1 cellular context compared by ENCODE assay signal in the genomic region with DNA sequence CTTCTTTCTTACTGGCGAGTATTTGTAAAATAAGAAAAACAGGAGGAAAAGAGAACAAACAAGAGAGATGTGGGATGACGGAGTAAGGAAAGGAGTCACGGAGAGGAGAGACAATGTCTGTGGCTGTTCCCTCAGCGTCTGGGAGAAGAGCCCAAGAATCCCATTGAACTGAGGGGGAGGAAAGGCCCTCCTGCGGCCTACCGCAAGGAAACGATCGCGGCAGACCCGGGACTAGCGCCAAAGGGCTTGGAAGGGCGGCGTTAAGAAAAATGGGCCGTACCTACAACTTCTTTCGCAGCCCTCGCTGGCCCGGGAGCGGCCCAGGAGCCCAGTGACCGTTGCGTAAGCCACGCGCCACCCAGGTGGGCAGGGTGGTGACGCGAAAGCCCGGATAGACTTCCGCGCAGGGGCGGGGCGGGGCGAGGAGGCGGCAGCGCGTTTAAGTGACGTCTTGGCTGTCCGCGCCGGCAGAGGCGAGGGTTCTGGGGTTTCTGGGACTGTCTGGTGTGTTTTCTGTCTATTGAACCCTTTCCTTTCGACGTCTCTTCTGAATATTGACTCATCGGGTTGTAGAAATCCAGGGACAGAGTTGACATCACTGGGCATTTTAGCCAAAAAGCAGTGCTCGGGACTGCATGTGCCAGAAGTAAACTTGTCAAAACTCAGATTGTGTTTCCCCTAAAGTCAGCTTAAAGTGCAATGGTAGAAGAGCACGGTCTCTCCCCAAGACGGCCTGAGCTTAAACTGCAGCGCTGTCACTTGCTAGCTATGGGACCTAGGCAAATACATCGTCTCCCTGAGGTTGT.
TF ChIP-seq lines count a peak whose summit lies in the region.

A gene with protein sequence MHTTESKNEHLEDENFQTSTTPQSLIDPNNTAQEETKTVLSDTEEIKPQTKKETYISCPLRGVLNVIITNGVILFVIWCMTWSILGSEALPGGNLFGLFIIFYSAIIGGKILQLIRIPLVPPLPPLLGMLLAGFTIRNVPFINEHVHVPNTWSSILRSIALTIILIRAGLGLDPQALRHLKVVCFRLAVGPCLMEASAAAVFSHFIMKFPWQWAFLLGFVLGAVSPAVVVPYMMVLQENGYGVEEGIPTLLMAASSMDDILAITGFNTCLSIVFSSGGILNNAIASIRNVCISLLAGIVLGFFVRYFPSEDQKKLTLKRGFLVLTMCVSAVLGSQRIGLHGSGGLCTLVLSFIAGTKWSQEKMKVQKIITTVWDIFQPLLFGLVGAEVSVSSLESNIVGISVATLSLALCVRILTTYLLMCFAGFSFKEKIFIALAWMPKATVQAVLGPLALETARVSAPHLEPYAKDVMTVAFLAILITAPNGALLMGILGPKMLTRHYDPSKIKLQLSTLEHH (minus strand): TSS at position 387 of the 806 bp plus-strand sequence. CDS start 27,994 bp downstream, outside the sequence.

TF ChIP-seq in HepG2, 621 proteins besides CTCF, POLR2A, EP300 and RAD21 (continued from another document and continues in another):
- TF ChIP-seq, protein P1, sequence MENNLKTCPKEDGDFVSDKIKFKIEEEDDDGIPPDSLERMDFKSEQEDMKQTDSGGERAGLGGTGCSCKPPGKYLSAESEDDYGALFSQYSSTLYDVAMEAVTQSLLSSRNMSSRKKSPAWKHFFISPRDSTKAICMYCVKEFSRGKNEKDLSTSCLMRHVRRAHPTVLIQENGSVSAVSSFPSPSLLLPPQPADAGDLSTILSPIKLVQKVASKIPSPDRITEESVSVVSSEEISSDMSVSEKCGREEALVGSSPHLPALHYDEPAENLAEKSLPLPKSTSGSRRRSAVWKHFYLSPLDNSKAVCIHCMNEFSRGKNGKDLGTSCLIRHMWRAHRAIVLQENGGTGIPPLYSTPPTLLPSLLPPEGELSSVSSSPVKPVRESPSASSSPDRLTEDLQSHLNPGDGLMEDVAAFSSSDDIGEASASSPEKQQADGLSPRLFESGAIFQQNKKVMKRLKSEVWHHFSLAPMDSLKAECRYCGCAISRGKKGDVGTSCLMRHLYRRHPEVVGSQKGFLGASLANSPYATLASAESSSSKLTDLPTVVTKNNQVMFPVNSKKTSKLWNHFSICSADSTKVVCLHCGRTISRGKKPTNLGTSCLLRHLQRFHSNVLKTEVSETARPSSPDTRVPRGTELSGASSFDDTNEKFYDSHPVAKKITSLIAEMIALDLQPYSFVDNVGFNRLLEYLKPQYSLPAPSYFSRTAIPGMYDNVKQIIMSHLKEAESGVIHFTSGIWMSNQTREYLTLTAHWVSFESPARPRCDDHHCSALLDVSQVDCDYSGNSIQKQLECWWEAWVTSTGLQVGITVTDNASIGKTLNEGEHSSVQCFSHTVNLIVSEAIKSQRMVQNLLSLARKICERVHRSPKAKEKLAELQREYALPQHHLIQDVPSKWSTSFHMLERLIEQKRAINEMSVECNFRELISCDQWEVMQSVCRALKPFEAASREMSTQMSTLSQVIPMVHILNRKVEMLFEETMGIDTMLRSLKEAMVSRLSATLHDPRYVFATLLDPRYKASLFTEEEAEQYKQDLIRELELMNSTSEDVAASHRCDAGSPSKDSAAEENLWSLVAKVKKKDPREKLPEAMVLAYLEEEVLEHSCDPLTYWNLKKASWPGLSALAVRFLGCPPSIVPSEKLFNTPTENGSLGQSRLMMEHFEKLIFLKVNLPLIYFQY (CRISPR knock-in tag; IDR thresholded peaks at IDR 0.05; ENCODE audit: borderline replicate concordance): peak; percentile 99
- TF ChIP-seq HOXD1 (CRISPR knock-in tag; IDR thresholded peaks at IDR 0.05) (peak; percentile 68; the same call in 1 of the 2 replicates), MTA1 (CRISPR knock-in tag; IDR thresholded peaks at IDR 0.05; ENCODE audit: borderline replicate concordance) (peak; percentile 66; the same call in 1 of the 2 replicates), HDAC2 (CRISPR knock-in tag; IDR thresholded peaks at IDR 0.05) (peak; percentile 77; the same call in 1 of the 2 replicates), SNAPC4 (CRISPR knock-in tag; IDR thresholded peaks at IDR 0.05) (no peak), FOXO1 (CRISPR knock-in tag; IDR thresholded peaks at IDR 0.05) (peak; percentile 30; the same call in 1 of the 2 replicates), ZNF501 (CRISPR knock-in tag; IDR thresholded peaks at IDR 0.05) (peak; percentile 83), TMF1 (CRISPR knock-in tag; IDR thresholded peaks at IDR 0.05; ENCODE audit: low read depth) (peak; percentile 71; the same call in 1 of the 2 replicates), RARG (CRISPR knock-in tag; IDR thresholded peaks at IDR 0.05; ENCODE audit: low read depth) (no peak), HNF4G (IDR thresholded peaks at IDR 0.05; ENCODE audit: borderline replicate concordance, low read depth, low read length) (0 out of 2 replicates have a peak, but pooled peaks have one; percentile 8), HNF4G (CRISPR knock-in tag; IDR thresholded peaks at IDR 0.05; ENCODE audit: borderline replicate concordance, low read depth) (0 out of 2 replicates have a peak, but pooled peaks have one; percentile 29), ZNF335 (CRISPR knock-in tag; IDR thresholded peaks at IDR 0.05) (no peak), SRSF4 (IDR thresholded peaks at IDR 0.05; ENCODE audit: low read depth, low read length, poor library complexity, severe bottlenecking) (no peak), ZNF564 (CRISPR knock-in tag; IDR thresholded peaks at IDR 0.05) (no peak), ZNF615 (CRISPR knock-in tag; IDR thresholded peaks at IDR 0.05; ENCODE audit: borderline replicate concordance) (0 out of 2 replicates have a peak, but pooled peaks have one; percentile 58), RNF2 (conservative IDR thresholded peaks at IDR 0.05; ENCODE audit: low read depth) (0 out of 2 replicates have a peak, but pooled peaks have one; percentile 32), ZNF232 (CRISPR knock-in tag; IDR thresholded peaks at IDR 0.05; ENCODE audit: borderline replicate concordance) (no peak), SATB2 (CRISPR knock-in tag; IDR thresholded peaks at IDR 0.05) (no peak; the same call in 1 of the 2 replicates), CHD4 (IDR thresholded peaks at IDR 0.05; ENCODE audit: borderline replicate concordance, low read length) (no peak), SOX13 (IDR thresholded peaks at IDR 0.05) (no peak), SOX13 (CRISPR knock-in tag; conservative IDR thresholded peaks at IDR 0.05 in 1 of 2, IDR thresholded peaks at IDR 0.05 in 1 of 2) (peak in 1 of 2 experiments; percentile 61; a peak in 1 of 4 replicates), HOXA7 (CRISPR knock-in tag; IDR thresholded peaks at IDR 0.05) (no peak), KLF6 (CRISPR knock-in tag; IDR thresholded peaks at IDR 0.05) (peak; percentile 78), MZF1 (CRISPR knock-in tag; IDR thresholded peaks at IDR 0.05; ENCODE audit: borderline replicate concordance) (no peak), ZNF24 (IDR thresholded peaks at IDR 0.05) (no peak), ZNF703 (CRISPR knock-in tag; IDR thresholded peaks at IDR 0.05; ENCODE audit: borderline replicate concordance) (no peak), ZNF160 (CRISPR knock-in tag; IDR thresholded peaks at IDR 0.05) (peak; percentile 50; the same call in 1 of the 2 replicates), PRDM4 (CRISPR knock-in tag; IDR thresholded peaks at IDR 0.05; ENCODE audit: borderline replicate concordance) (no peak), NFKBIZ (CRISPR knock-in tag; IDR thresholded peaks at IDR 0.05) (peak; percentile 31; the same call in 1 of the 2 replicates)
- TF ChIP-seq, protein P2, sequence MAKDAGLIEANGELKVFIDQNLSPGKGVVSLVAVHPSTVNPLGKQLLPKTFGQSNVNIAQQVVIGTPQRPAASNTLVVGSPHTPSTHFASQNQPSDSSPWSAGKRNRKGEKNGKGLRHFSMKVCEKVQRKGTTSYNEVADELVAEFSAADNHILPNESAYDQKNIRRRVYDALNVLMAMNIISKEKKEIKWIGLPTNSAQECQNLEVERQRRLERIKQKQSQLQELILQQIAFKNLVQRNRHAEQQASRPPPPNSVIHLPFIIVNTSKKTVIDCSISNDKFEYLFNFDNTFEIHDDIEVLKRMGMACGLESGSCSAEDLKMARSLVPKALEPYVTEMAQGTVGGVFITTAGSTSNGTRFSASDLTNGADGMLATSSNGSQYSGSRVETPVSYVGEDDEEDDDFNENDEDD (CRISPR knock-in tag; IDR thresholded peaks at IDR 0.05; ENCODE audit: borderline replicate concordance): peak; percentile 82; the same call in 1 of the 2 replicates
- TF ChIP-seq, protein P3, sequence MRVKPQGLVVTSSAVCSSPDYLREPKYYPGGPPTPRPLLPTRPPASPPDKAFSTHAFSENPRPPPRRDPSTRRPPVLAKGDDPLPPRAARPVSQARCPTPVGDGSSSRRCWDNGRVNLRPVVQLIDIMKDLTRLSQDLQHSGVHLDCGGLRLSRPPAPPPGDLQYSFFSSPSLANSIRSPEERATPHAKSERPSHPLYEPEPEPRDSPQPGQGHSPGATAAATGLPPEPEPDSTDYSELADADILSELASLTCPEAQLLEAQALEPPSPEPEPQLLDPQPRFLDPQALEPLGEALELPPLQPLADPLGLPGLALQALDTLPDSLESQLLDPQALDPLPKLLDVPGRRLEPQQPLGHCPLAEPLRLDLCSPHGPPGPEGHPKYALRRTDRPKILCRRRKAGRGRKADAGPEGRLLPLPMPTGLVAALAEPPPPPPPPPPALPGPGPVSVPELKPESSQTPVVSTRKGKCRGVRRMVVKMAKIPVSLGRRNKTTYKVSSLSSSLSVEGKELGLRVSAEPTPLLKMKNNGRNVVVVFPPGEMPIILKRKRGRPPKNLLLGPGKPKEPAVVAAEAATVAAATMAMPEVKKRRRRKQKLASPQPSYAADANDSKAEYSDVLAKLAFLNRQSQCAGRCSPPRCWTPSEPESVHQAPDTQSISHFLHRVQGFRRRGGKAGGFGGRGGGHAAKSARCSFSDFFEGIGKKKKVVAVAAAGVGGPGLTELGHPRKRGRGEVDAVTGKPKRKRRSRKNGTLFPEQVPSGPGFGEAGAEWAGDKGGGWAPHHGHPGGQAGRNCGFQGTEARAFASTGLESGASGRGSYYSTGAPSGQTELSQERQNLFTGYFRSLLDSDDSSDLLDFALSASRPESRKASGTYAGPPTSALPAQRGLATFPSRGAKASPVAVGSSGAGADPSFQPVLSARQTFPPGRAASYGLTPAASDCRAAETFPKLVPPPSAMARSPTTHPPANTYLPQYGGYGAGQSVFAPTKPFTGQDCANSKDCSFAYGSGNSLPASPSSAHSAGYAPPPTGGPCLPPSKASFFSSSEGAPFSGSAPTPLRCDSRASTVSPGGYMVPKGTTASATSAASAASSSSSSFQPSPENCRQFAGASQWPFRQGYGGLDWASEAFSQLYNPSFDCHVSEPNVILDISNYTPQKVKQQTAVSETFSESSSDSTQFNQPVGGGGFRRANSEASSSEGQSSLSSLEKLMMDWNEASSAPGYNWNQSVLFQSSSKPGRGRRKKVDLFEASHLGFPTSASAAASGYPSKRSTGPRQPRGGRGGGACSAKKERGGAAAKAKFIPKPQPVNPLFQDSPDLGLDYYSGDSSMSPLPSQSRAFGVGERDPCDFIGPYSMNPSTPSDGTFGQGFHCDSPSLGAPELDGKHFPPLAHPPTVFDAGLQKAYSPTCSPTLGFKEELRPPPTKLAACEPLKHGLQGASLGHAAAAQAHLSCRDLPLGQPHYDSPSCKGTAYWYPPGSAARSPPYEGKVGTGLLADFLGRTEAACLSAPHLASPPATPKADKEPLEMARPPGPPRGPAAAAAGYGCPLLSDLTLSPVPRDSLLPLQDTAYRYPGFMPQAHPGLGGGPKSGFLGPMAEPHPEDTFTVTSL (CRISPR knock-in tag; IDR thresholded peaks at IDR 0.05; ENCODE audit: borderline replicate concordance): no peak
- TF ChIP-seq, protein P4, sequence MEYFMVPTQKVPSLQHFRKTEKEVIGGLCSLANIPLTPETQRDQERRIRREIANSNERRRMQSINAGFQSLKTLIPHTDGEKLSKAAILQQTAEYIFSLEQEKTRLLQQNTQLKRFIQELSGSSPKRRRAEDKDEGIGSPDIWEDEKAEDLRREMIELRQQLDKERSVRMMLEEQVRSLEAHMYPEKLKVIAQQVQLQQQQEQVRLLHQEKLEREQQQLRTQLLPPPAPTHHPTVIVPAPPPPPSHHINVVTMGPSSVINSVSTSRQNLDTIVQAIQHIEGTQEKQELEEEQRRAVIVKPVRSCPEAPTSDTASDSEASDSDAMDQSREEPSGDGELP (IDR thresholded peaks at IDR 0.05; ENCODE audit: borderline replicate concordance, low read depth): peak; percentile 81; the same call in 1 of the 2 replicates
